8 cellular contexts compared by ENCODE assay signal in the genomic region with DNA sequence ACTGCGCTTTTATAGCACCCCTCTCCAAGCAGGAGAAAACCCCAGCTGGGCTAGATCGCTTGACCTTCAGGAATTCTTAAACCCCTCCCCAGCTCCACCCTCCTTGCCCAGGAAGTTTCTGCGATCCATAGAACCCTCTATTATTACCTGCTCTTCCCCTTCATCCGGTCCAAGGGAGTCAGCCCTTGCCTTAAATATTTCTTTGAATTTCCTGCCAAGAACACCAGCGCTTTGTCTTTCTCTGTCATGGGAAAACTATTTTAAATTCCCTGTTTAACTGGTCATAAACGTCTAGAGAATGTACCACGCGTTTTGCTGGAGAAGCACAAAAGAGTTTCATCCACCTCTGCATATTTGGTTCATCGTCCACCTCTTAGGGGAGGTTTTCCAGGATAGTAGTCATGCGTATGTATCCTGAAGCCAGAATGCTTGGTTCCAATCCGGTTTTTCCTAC. TPM values are rescaled to one million over a fixed set of nuclear protein-coding genes. Genes with fewer than 3 reads are reported as not detected.
DNase-seq lines count a peak whose midpoint lies in the region; ATAC-seq and TF ChIP-seq lines count a peak whose summit lies in the region.

No MANE protein-coding gene starts in this region.

- in situ Hi-C loops in gastrocnemius medialis (cut with MboI; ENCODE audit: low sequenced_read_pairs in 4 of 4) = loop anchor here in 1 of 4 donors (25.0 kb wide), 1 partner anchor 223 kb away; a partner anchor contains a TSS

- peak overlapping the region; percentile 74 for H3K4me2 ChIP-seq in HCT116 (ENCODE audit: low read length)

- CTCF ChIA-PET in HCT116 (lab: Charles Lee) (interaction anchor here (1.4 to 1.7 kb wide), 2 partner anchors 18 to 31 kb away, joined by 5 to 9 read pairs; no protein-coding TSS in a partner anchor), activated B cell treated with CpG ODN at 0.5 μM for 24 hours (lab: Charles Lee) (interaction anchor here (0.7 to 3.6 kb wide), 10 partner anchors 9 to 237 kb away, joined by 3 to 22 read pairs (median 4); a partner anchor contains a TSS)

- peak overlapping the region; percentile 84 for H3K9ac ChIP-seq in HCT116 (ENCODE audit: low read length)

- H3K9me2 ChIP-seq in HCT116 (ENCODE audit: insufficient read depth) = no peaks in the 10 kb centered on the region

- TF ChIP-seq CTCF in HCT116 (IDR thresholded peaks at IDR 0.05 in 2 of 3, conservative IDR thresholded peaks at IDR 0.05 in 1 of 3; ENCODE audit: borderline replicate concordance in 1 of 3, insufficient read depth in 1 of 3, low read depth in 2 of 3, low read length in 2 of 3) (no peak), activated B cell treated with CpG ODN at 0.5 μM for 24 hours (IDR thresholded peaks at IDR 0.05) (no peak), heart right ventricle (IDR thresholded peaks at IDR 0.05) (no peak), gastrocnemius medialis (IDR thresholded peaks at IDR 0.05 in 4 of 5, conservative IDR thresholded peaks at IDR 0.05 in 1 of 5) (no peak)

- no peak for TF ChIP-seq RAD21 in HCT116 (IDR thresholded peaks at IDR 0.05; ENCODE audit: low read depth)

- 12 to 19% methylated on average over 11 of the region's 11 CpGs for WGBS in heart right ventricle, 2 donors

- ATAC-seq in HCT116 (peak; percentile 40), activated B cell treated with CpG ODN at 0.5 μM for 24 hours (ENCODE audit: low read depth) (no peak), heart right ventricle (peak; percentile 1 to 53 (median 30)), gastrocnemius medialis (peak in 1 of 2 donors; percentile 8)

- DNase-seq in EH (ENCODE audit: low read depth) = peak; percentile 57
- no peak for DNase-seq in HCT116 (ENCODE audit: low read depth, low spot score)
- no peak for DNase-seq in activated B cell treated with CpG ODN at 0.5 μM for 24 hours
- no peak for DNase-seq in heart right ventricle
- DNase-seq in gastrocnemius medialis = no peak
- no peak for DNase-seq in nucleus accumbens (lab: John Stamatoyannopoulos, UW)
- DNase-seq in NCI-H1417 (lab: John Stamatoyannopoulos, UW) = no peak
- DNase-seq in NCI-H2196 treated with DMSO at 0.1 percent for 48 hours (lab: John Stamatoyannopoulos, UW; ENCODE audit: unreplicated experiment) = no peak

- H3K27ac Mint-ChIP-seq in activated B cell treated with CpG ODN at 0.5 μM for 24 hours = peak overlapping the region; percentile 36

- BruUV-seq in HCT116 (replicated peaks; lab: Mats Ljungman, UMichigan) = no TSS peak

- H3K27ac ChIP-seq in HCT116 (ENCODE audit: low read depth, low read length) = peak overlapping the region; percentile 61; the same call in 1 of the 2 replicates
- H3K27ac ChIP-seq in heart right ventricle = peak overlapping the region; percentile 81 to 98 (median 92)
- peak overlapping the region; percentile 88 to 94 (median 92) for H3K27ac ChIP-seq in gastrocnemius medialis

- H2AFZ ChIP-seq in HCT116 (ENCODE audit: low read depth, low read length, poor library complexity, severe bottlenecking) = peak overlapping the region; percentile 89

- H3K9me3 ChIP-seq in HCT116 (ENCODE audit: control insufficient read depth in 1 of 2, insufficient read depth in 1 of 2, low read depth in 1 of 2, low read length in 2 of 2) = no peaks in the 10 kb centered on the region
- H3K9me3 ChIP-seq in heart right ventricle = peaks cover 0 to 22% (median 6%) of the 10 kb centered on the region in 11 donors
- no peaks in the 10 kb centered on the region for H3K9me3 ChIP-seq in gastrocnemius medialis

- POLR2A ChIA-PET in HCT116 (lab: Charles Lee) = interaction anchor here (0.8 kb wide), 1 partner anchor 9 kb away, joined by 3 read pairs; no protein-coding TSS in a partner anchor
- POLR2A ChIA-PET in activated B cell treated with CpG ODN at 0.5 μM for 24 hours (lab: Charles Lee) = interaction anchor here (0.9 to 2.1 kb wide), 3 partner anchors 17 to 221 kb away, joined by 3 to 10 read pairs (median 7); a partner anchor contains a TSS

- no peaks in the 10 kb centered on the region; a peak in 1 of 4 replicates for H3K36me3 ChIP-seq in HCT116 (ENCODE audit: control insufficient read depth in 1 of 2, insufficient read depth in 2 of 2, low read length in 2 of 2)
- H3K36me3 ChIP-seq in heart right ventricle = peaks cover 0 to 2% (median 0%) of the 10 kb centered on the region in 9 donors
- no peaks in the 10 kb centered on the region for H3K36me3 ChIP-seq in gastrocnemius medialis

- intact Hi-C loops in HCT116 (cut with micrococcal nuclease) = loop anchor here (2.0 kb wide), 1 partner anchor 30 kb away; no protein-coding TSS in a partner anchor
- intact Hi-C loops in activated B cell treated with CpG ODN at 0.5 μM for 24 hours (cut with micrococcal nuclease) = loop anchor here (1.0 kb wide), 4 partner anchors 18 to 848 kb away; a partner anchor contains a TSS
- intact Hi-C loops in heart right ventricle (cut with DNase I) = no loop called here
- intact Hi-C loops in gastrocnemius medialis (cut with DNase I; ENCODE audit: low total_unique reads) = loop anchor here (2.0 kb wide), 1 partner anchor 84 kb away; a partner anchor contains a TSS

- H3K4me1 ChIP-seq in HCT116 (ENCODE audit: control insufficient read depth in 1 of 2, insufficient read depth in 2 of 2, low read length in 2 of 2) = peaks cover 0 to 12% of the 10 kb centered on the region in 2 experiments; a peak in 1 of 4 replicates
- peaks cover 0 to 36% (median 26%) of the 10 kb centered on the region in 9 donors for H3K4me1 ChIP-seq in heart right ventricle
- peaks cover 15 to 20% of the 10 kb centered on the region in 2 donors for H3K4me1 ChIP-seq in gastrocnemius medialis

- peaks cover 19% of the 10 kb centered on the region for H3K4me1 Mint-ChIP-seq in activated B cell treated with CpG ODN at 0.5 μM for 24 hours

- H3K27me3 Mint-ChIP-seq in activated B cell treated with CpG ODN at 0.5 μM for 24 hours = peaks cover 12% of the 10 kb centered on the region

- H3K4me3 Mint-ChIP-seq in activated B cell treated with CpG ODN at 0.5 μM for 24 hours = peak overlapping the region; percentile 97

- peaks cover 3% of the 10 kb centered on the region for H3K9me3 Mint-ChIP-seq in activated B cell treated with CpG ODN at 0.5 μM for 24 hours

- peaks cover 21% of the 10 kb centered on the region for H3K36me3 Mint-ChIP-seq in activated B cell treated with CpG ODN at 0.5 μM for 24 hours (ENCODE audit: low read depth)

- RAD21 ChIA-PET in HCT116 (lab: Charles Lee; ENCODE audit: low non-redundant PET in 1 of 2, low total read pairs in 2 of 2, uncharacterized antibody in 2 of 2, unreplicated experiment in 2 of 2) = interaction anchor here in 1 of 2 experiments (0.8 kb wide), 1 partner anchor 30 kb away, joined by 3 read pairs; no protein-coding TSS in a partner anchor

- H4K20me1 ChIP-seq in HCT116 (ENCODE audit: insufficient read depth) = no peaks in the 10 kb centered on the region

- H3K4me3 ChIP-seq in HCT116 (replicated peaks in 1 of 2; ENCODE audit: low read depth in 1 of 2, low read length in 2 of 2) (peak overlapping the region; percentile 94 to 95), heart right ventricle (peak overlapping the region; percentile 71 to 98 (median 88)), gastrocnemius medialis (peak overlapping the region; percentile 73 to 97 (median 86))

- H3K79me2 ChIP-seq in HCT116 (ENCODE audit: insufficient read depth, low read length) = peaks cover 24% of the 10 kb centered on the region

- TF ChIP-seq POLR2A in HCT116 (IDR thresholded peaks at IDR 0.05; ENCODE audit: borderline replicate concordance, extremely low read depth, insufficient read depth, insufficient read length) = no peak
- no peak for TF ChIP-seq POLR2A in gastrocnemius medialis (IDR thresholded peaks at IDR 0.05)

- H3K27me3 ChIP-seq in HCT116 (ENCODE audit: insufficient read depth, low read length) (no peaks in the 10 kb centered on the region), heart right ventricle (no peaks in the 10 kb centered on the region), gastrocnemius medialis (no peaks in the 10 kb centered on the region)

TF ChIP-seq in HCT116, 20 proteins besides CTCF, POLR2A, EP300 and RAD21 (continues in another document):
- TF ChIP-seq ZNF274 (IDR thresholded peaks at IDR 0.05; ENCODE audit: low read depth, low read length) (no peak), ELF1 (IDR thresholded peaks at IDR 0.05; ENCODE audit: borderline replicate concordance, low read depth) (no peak), SIN3A (IDR thresholded peaks at IDR 0.05; ENCODE audit: low read depth) (no peak), EGR1 (IDR thresholded peaks at IDR 0.05; ENCODE audit: low read depth) (no peak), EZH2phosphoT487 (IDR thresholded peaks at IDR 0.05; ENCODE audit: borderline replicate concordance) (no peak), TCF7L2 (IDR thresholded peaks at IDR 0.05; ENCODE audit: borderline replicate concordance, extremely low read depth, insufficient read depth, insufficient read length) (no peak), FOSL1 (IDR thresholded peaks at IDR 0.05; ENCODE audit: low read depth) (no peak), ZFX (IDR thresholded peaks at IDR 0.05) (no peak)
- TF ChIP-seq, protein P1, sequence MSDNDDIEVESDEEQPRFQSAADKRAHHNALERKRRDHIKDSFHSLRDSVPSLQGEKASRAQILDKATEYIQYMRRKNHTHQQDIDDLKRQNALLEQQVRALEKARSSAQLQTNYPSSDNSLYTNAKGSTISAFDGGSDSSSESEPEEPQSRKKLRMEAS (IDR thresholded peaks at IDR 0.05) = no peak
- TF ChIP-seq, protein P2, sequence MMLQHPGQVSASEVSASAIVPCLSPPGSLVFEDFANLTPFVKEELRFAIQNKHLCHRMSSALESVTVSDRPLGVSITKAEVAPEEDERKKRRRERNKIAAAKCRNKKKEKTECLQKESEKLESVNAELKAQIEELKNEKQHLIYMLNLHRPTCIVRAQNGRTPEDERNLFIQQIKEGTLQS (IDR thresholded peaks at IDR 0.05) = no peak

RNA-seq across cellular contexts. Expression of a gene that starts 0.5 kb away (rescaled TPM):
- total RNA-seq in HCT116 (2021; ENCODE audit: unreplicated experiment) (9.3 TPM), activated B cell treated with CpG ODN at 0.5 μM for 24 hours (16.9 and 19.3 TPM in 2 replicates), heart right ventricle (10 to 100 TPM; 11.5 to 18.2 (median 13.4) TPM), gastrocnemius medialis (10 to 100 TPM in 3 of 4 donors, 1 to 10 TPM in 1; 9.8 to 14.4 (median 11.3) TPM)
- polyA plus RNA-seq in HCT116 (2012) = 4.5 and 4.6 TPM in 2 replicates
- 1 to 10 TPM; 3.0 to 3.7 TPM for polyA plus RNA-seq in heart right ventricle

RNA-seq across cellular contexts. Expression of a gene that starts 57.2 kb away (rescaled TPM):
- total RNA-seq in HCT116 (2021; ENCODE audit: unreplicated experiment) (0.54 TPM), activated B cell treated with CpG ODN at 0.5 μM for 24 hours (0.10 and 0.24 TPM in 2 replicates), heart right ventricle (1 to 10 TPM in 6 of 10 donors, under 1 TPM in 4; 0.64 to 2.1 (median 1.2) TPM), gastrocnemius medialis (under 1 TPM; 0.24 to 0.66 (median 0.38) TPM)
- polyA plus RNA-seq in HCT116 (2012) = 0.20 TPM in 2 replicates
- polyA plus RNA-seq in heart right ventricle = 1 to 10 TPM in 1 of 2 donors, under 1 TPM in 1; 0.26 to 1.3 TPM

Comparison
In these comparisons a context has a peak if more than half of its experiments do, and no peak if none do; other contexts are left out.
1. intact Hi-C loops: an anchor here in HCT116 (2.0 kb wide), activated B cell treated with CpG ODN at 0.5 μM for 24 hours (1.0 kb wide) and gastrocnemius medialis (2.0 kb wide); none called in heart right ventricle.